In genomic region chr2:48760848-48761247, GRCh38 we compare ENCODE assay signal across 3 cellular contexts.
TF ChIP-seq lines count a peak whose summit lies in the region.

No MANE protein-coding gene starts in this region.

TF ChIP-seq in GM23338, 12 proteins besides CTCF, POLR2A, EP300 and RAD21 (continued from another document and continues in another):
- TF ChIP-seq EZH2 (IDR thresholded peaks at IDR 0.05; ENCODE audit: low read depth, unreplicated experiment) (no peak), ZNF462 (CRISPR knock-in tag; IDR thresholded peaks at IDR 0.05) (no peak), POLR2AphosphoS5 (IDR thresholded peaks at IDR 0.05; ENCODE audit: low read depth) (no peak), NANOG (IDR thresholded peaks at IDR 0.05; ENCODE audit: borderline replicate concordance) (no peak), CREB1 (CRISPR knock-in tag; IDR thresholded peaks at IDR 0.05; ENCODE audit: low read depth) (no peak)

TF ChIP-seq in GM12891, 5 proteins besides CTCF, POLR2A, EP300 and RAD21 (continued from another document):
- TF ChIP-seq POU2F2 (IDR thresholded peaks at IDR 0.05; ENCODE audit: low read depth, low read length) (no peak), POLR2AphosphoS5 (IDR thresholded peaks at IDR 0.05; ENCODE audit: low read depth, low read length) (no peak)

TF ChIP-seq in SK-N-SH treated with all-trans-retinoic acid at 6 μM for 48 hours, 23 proteins besides CTCF, POLR2A, EP300 and RAD21 (continued from another document):
- TF ChIP-seq ZFP3 (CRISPR knock-in tag; IDR thresholded peaks at IDR 0.05) (no peak), PATZ1 (CRISPR knock-in tag; IDR thresholded peaks at IDR 0.05; ENCODE audit: borderline replicate concordance) (no peak), SNAI2 (CRISPR knock-in tag; IDR thresholded peaks at IDR 0.05) (no peak), ARNTL (CRISPR knock-in tag; IDR thresholded peaks at IDR 0.05; ENCODE audit: borderline replicate concordance, low read depth) (no peak), ISL1 (CRISPR knock-in tag; IDR thresholded peaks at IDR 0.05) (no peak), TOX (CRISPR knock-in tag; IDR thresholded peaks at IDR 0.05; ENCODE audit: borderline replicate concordance) (no peak), ZC3H10 (CRISPR knock-in tag; IDR thresholded peaks at IDR 0.05) (no peak), ESRRG (CRISPR knock-in tag; IDR thresholded peaks at IDR 0.05) (no peak), BACH2 (CRISPR knock-in tag; IDR thresholded peaks at IDR 0.05; ENCODE audit: borderline replicate concordance) (no peak), ZNF8 (CRISPR knock-in tag; IDR thresholded peaks at IDR 0.05) (no peak), GLIS3 (CRISPR knock-in tag; IDR thresholded peaks at IDR 0.05) (no peak), POU6F1 (CRISPR knock-in tag; IDR thresholded peaks at IDR 0.05; ENCODE audit: borderline replicate concordance, low read depth) (no peak), ZNF565 (CRISPR knock-in tag; conservative IDR thresholded peaks at IDR 0.05; ENCODE audit: low read depth) (no peak)
TF ChIP-seq in SK-N-SH treated with all-trans-retinoic acid at 6 μM for 48 hours: peak in this region for 0.
